ENCODE assay signal across 18 cellular contexts in genomic region chr6:8982659-8983058, GRCh38.
DNase-seq lines count a peak whose midpoint lies in the region; ATAC-seq and TF ChIP-seq lines count a peak whose summit lies in the region.
"Had no signal": no experiment of that assay in that cellular context is flagged by ENCODE, and none has a peak within 500 bp of the region (broad histone marks: within the 10 kb centered on the region; RNA-seq: fewer than 3 reads in every experiment).

No MANE protein-coding gene starts in this region.

- whole genome bisulfite sequencing in GM23248 (ENCODE audit: low coverage in 1 of 2, low lambda C conversion rate in 2 of 2, missing lambda C conversion rate in 2 of 2), 2 experiments: 35 to 36% methylated on average over 10 of the region's 10 CpGs
- WGBS in esophagus squamous epithelium, 2 donors: 24 to 29% methylated on average over 10 of the region's 10 CpGs
- no CpG with 5 or more reads among the region's 10 CpGs for WGBS in trophoblast cell (ENCODE audit: extremely low coverage, insufficient coverage, insufficient read length)

- peaks cover 14% of the 10 kb centered on the region for H3K9me3 Mint-ChIP-seq in Caco-2 (ENCODE audit: unreplicated experiment)
- H3K9me3 Mint-ChIP-seq: stimulated activated naive CD8-positive, alpha-beta T cell treated with anti-CD3 and anti-CD28 coated beads, Interleukin-15, Interleukin-2, amounts not matched to agents 100 ng/mL and 50 ng/mL, for 24 hours had no signal

- no peak overlapping the region for H2AK5ac ChIP-seq in trophoblast cell (ENCODE audit: low read length)

- H3K23ac ChIP-seq in trophoblast cell (ENCODE audit: low read length): no peak overlapping the region

- ATAC-seq in esophagus mucosa (no peak), HG02973 (IDR thresholded peaks at IDR 0.05; ENCODE audit: unreplicated experiment) (no peak)

- H4K12ac ChIP-seq in trophoblast cell (ENCODE audit: low read depth, low read length): no peak overlapping the region

- H2AFZ ChIP-seq in GM23248: peak overlapping the region; percentile 83
- no peak overlapping the region for H2AFZ ChIP-seq in PC-9
- H2AFZ ChIP-seq in trophoblast cell (ENCODE audit: insufficient read depth, low read length, poor library complexity): no peak overlapping the region
- H2AFZ ChIP-seq: neural progenitor cell had no signal

- intact Hi-C loops in PC-9 (cut with micrococcal nuclease; ENCODE audit: unreplicated experiment) (loop anchor here (1.0 to 5.0 kb wide), 8 partner anchors 268 to 1447 kb away; no protein-coding TSS in a partner anchor), esophagus squamous epithelium (cut with DNase I) (no loop called here), Caco-2 (cut with micrococcal nuclease; ENCODE audit: unreplicated experiment) (loop anchor here (1.0 to 5.0 kb wide), 6 partner anchors 115 to 1445 kb away; no protein-coding TSS in a partner anchor)

- H2BK5ac ChIP-seq in trophoblast cell (ENCODE audit: low read depth, low read length, poor library complexity): no peak overlapping the region

- H3K4me1 Mint-ChIP-seq in Caco-2 (ENCODE audit: low read depth, unreplicated experiment): peaks cover 7% of the 10 kb centered on the region

- TF ChIP-seq CTCF in PC-9 (conservative IDR thresholded peaks at IDR 0.05): no peak
- TF ChIP-seq CTCF in esophagus squamous epithelium (IDR thresholded peaks at IDR 0.05): no peak
- no peak for TF ChIP-seq CTCF in Caco-2 (IDR thresholded peaks at IDR 0.05; ENCODE audit: insufficient read depth in 1 of 2, low read depth in 1 of 2, low read length in 1 of 2, severe bottlenecking in 1 of 2, unreplicated experiment in 1 of 2)

- H3K27ac Mint-ChIP-seq in Caco-2 (ENCODE audit: unreplicated experiment): no peak overlapping the region
- H3K27ac Mint-ChIP-seq: dendritic cell treated with granulocyte-macrophage colony-stimulating factor and Interleukin-4, amounts not matched to agents 40 ng/mL and 50 ng/mL, for 4 days; neural progenitor cell; progenitor cell of endocrine pancreas; stimulated activated naive CD8-positive, alpha-beta T cell treated with anti-CD3 and anti-CD28 coated beads, Interleukin-15, Interleukin-2, amounts not matched to agents 100 ng/mL and 50 ng/mL, for 24 hours had no signal

- DNase-seq in GM23248 (peak; percentile 14), PC-9 (no peak), esophagus squamous epithelium (lab: John Stamatoyannopoulos, UW) (no peak), trophoblast cell (no peak), Caco-2 (no peak), GM19240 (ENCODE audit: insufficient read length, low spot score) (no peak)

- no peak overlapping the region for H2BK120ac ChIP-seq in trophoblast cell (ENCODE audit: insufficient read depth, low read length, poor library complexity)

- H3K9ac ChIP-seq in GM23248: 0 out of 2 replicates have a peak overlapping the region, but pooled peaks have one; percentile 29
- no peak overlapping the region for H3K9ac ChIP-seq in trophoblast cell (ENCODE audit: low read length)
- H3K9ac ChIP-seq: neural progenitor cell had no signal

- H3K4me1 ChIP-seq in GM23248 (ENCODE audit: insufficient read depth): peaks cover 10% of the 10 kb centered on the region; the same call in 1 of the 2 replicates
- H3K4me1 ChIP-seq in PC-9 (replicated peaks; ENCODE audit: insufficient read depth): no peaks in the 10 kb centered on the region
- H3K4me1 ChIP-seq in esophagus squamous epithelium: peaks cover 0 to 12% (median 0%) of the 10 kb centered on the region in 3 donors
- H3K4me1 ChIP-seq in trophoblast cell (ENCODE audit: control insufficient read depth in 1 of 2, insufficient read depth in 2 of 2, low read length in 2 of 2): no peaks in the 10 kb centered on the region
- peaks cover 10% of the 10 kb centered on the region; the same call in 1 of the 2 replicates for H3K4me1 ChIP-seq in Caco-2
- H3K4me1 ChIP-seq: BE2C had no signal

- CTCF ChIA-PET in PC-9 (lab: Charles Lee) (interaction anchor here (0.6 to 1.9 kb wide), 4 partner anchors 1432 to 1452 kb away, joined by 4 to 6 read pairs (median 4); partner anchors contain the start of gene TFAP2A), Caco-2 (lab: Charles Lee) (interaction anchor here (1.0 kb wide), 3 partner anchors 10 to 268 kb away, joined by 3 to 4 read pairs (median 3); no protein-coding TSS in a partner anchor)

- H3K4me3 ChIP-seq in GM23248 (peak overlapping the region; percentile 60), PC-9 (no peak overlapping the region), esophagus squamous epithelium (peak overlapping the region; percentile 6 to 46 (median 18)), trophoblast cell (ENCODE audit: low read depth, low read length) (no peak overlapping the region), Caco-2 (ENCODE audit: low read depth, low read length) (no peak overlapping the region)
- H3K4me3 ChIP-seq: neural progenitor cell, SJSA1, skin epidermis, tibial nerve had no signal

- H3K9me2 ChIP-seq in GM23248 (ENCODE audit: insufficient read depth) (no peaks in the 10 kb centered on the region), PC-9 (ENCODE audit: insufficient read depth) (no peaks in the 10 kb centered on the region)

- H3K4me3 Mint-ChIP-seq in Caco-2 (ENCODE audit: unreplicated experiment): no peak overlapping the region
- H3K4me3 Mint-ChIP-seq: dendritic cell treated with granulocyte-macrophage colony-stimulating factor and Interleukin-4, amounts not matched to agents 40 ng/mL and 50 ng/mL, for 4 days; neural progenitor cell; stimulated activated naive CD8-positive, alpha-beta T cell treated with anti-CD3 and anti-CD28 coated beads, Interleukin-15, Interleukin-2, amounts not matched to agents 100 ng/mL and 50 ng/mL, for 24 hours had no signal

- H3K9me3 ChIP-seq in GM23248 (ENCODE audit: low read depth) (no peaks in the 10 kb centered on the region), PC-9 (ENCODE audit: insufficient read depth, low read depth) (no peaks in the 10 kb centered on the region), esophagus squamous epithelium (no peaks in the 10 kb centered on the region), trophoblast cell (ENCODE audit: insufficient read depth, low read depth, low read length) (no peaks in the 10 kb centered on the region), Caco-2 (no peaks in the 10 kb centered on the region)
- H3K9me3 ChIP-seq: BE2C, SJSA1 had no signal

- TF ChIP-seq POLR2A in esophagus squamous epithelium (IDR thresholded peaks at IDR 0.05): no peak

- H3K4me2 ChIP-seq in GM23248 (ENCODE audit: unreplicated experiment) (peak overlapping the region; percentile 68), PC-9 (peak overlapping the region; percentile 11; the same call in 1 of the 2 replicates), trophoblast cell (ENCODE audit: low read length) (peak overlapping the region; percentile 19)
- H3K4me2 ChIP-seq: neural progenitor cell had no signal

- H3K79me2 ChIP-seq in GM23248 (ENCODE audit: insufficient read depth) (no peaks in the 10 kb centered on the region), PC-9 (ENCODE audit: low read depth) (no peaks in the 10 kb centered on the region), trophoblast cell (ENCODE audit: control insufficient read depth, insufficient read depth, low read length, poor library complexity) (no peaks in the 10 kb centered on the region)

- no peak overlapping the region for H3K14ac ChIP-seq in trophoblast cell (ENCODE audit: low read length)

- BruUV-seq in PC-9 (replicated peaks; lab: Mats Ljungman, UMichigan): no TSS peak
- BruUV-seq in Caco-2 (replicated peaks; lab: Mats Ljungman, UMichigan): no TSS peak

- H3F3A ChIP-seq in GM23248 (ENCODE audit: insufficient read depth) (peaks cover 3% of the 10 kb centered on the region; the same call in 1 of the 2 replicates), PC-9 (ENCODE audit: insufficient read depth, low read depth) (no peaks in the 10 kb centered on the region)

- no peak overlapping the region for H3K18ac ChIP-seq in trophoblast cell (ENCODE audit: low read length)

- no peaks in the 10 kb centered on the region for H3K27me3 Mint-ChIP-seq in Caco-2 (ENCODE audit: insufficient read depth, unreplicated experiment)
- H3K27me3 Mint-ChIP-seq: dendritic cell treated with granulocyte-macrophage colony-stimulating factor and Interleukin-4, amounts not matched to agents 40 ng/mL and 50 ng/mL, for 4 days had no signal

- no peak overlapping the region for H4K8ac ChIP-seq in trophoblast cell (ENCODE audit: low read depth, low read length)

- no peaks in the 10 kb centered on the region for H3K79me1 ChIP-seq in trophoblast cell (ENCODE audit: low read length)

- H4K91ac ChIP-seq in trophoblast cell (ENCODE audit: low read depth, low read length): no peak overlapping the region

- no peaks in the 10 kb centered on the region for H3K36me3 Mint-ChIP-seq in Caco-2 (ENCODE audit: insufficient read depth, unreplicated experiment)
- H3K36me3 Mint-ChIP-seq: neural progenitor cell had no signal

- H3K27me3 ChIP-seq in GM23248 (replicated peaks; ENCODE audit: insufficient read depth) (no peaks in the 10 kb centered on the region), PC-9 (ENCODE audit: insufficient read depth, low read depth) (no peaks in the 10 kb centered on the region), esophagus squamous epithelium (no peaks in the 10 kb centered on the region), trophoblast cell (ENCODE audit: insufficient read depth, low read length) (no peaks in the 10 kb centered on the region), Caco-2 (replicated peaks; ENCODE audit: control insufficient read depth, insufficient read depth, low read length) (no peaks in the 10 kb centered on the region)
- H3K27me3 ChIP-seq: BE2C, SJSA1, tibial nerve had no signal

- H3K27ac ChIP-seq in GM23248 (no peak overlapping the region), PC-9 (no peak overlapping the region), esophagus squamous epithelium (peak overlapping the region in 2 of 4 donors; percentile 9 to 21), trophoblast cell (ENCODE audit: low read depth, low read length) (no peak overlapping the region)
- H3K27ac ChIP-seq: epithelial cell of prostate, neural progenitor cell, SJSA1, tibial nerve, WERI-Rb-1 had no signal

- H3K4ac ChIP-seq in trophoblast cell (ENCODE audit: low read depth, low read length): no peak overlapping the region

- H2BK12ac ChIP-seq in trophoblast cell (ENCODE audit: low read length): no peak overlapping the region

- in situ Hi-C loops in GM23248 (cut with MboI): loop anchor here (25.0 kb wide), 2 partner anchors 555 to 1430 kb away; partner anchors contain the start of gene TFAP2A

- POLR2A ChIA-PET in PC-9 (lab: Charles Lee; ENCODE audit: unreplicated experiment) (no interaction called here), Caco-2 (lab: Charles Lee) (no interaction called here)

- H4K20me1 ChIP-seq in GM23248 (ENCODE audit: insufficient read depth) (no peaks in the 10 kb centered on the region), PC-9 (ENCODE audit: insufficient read depth) (no peaks in the 10 kb centered on the region)

- no peaks in the 10 kb centered on the region for H3K36me3 ChIP-seq in GM23248 (ENCODE audit: low read depth)
- H3K36me3 ChIP-seq in PC-9 (ENCODE audit: low read depth): no peaks in the 10 kb centered on the region
- H3K36me3 ChIP-seq in esophagus squamous epithelium: no peaks in the 10 kb centered on the region
- no peaks in the 10 kb centered on the region for H3K36me3 ChIP-seq in trophoblast cell (ENCODE audit: control insufficient read depth in 1 of 2, insufficient read depth in 2 of 2, low read length in 2 of 2)
- no peaks in the 10 kb centered on the region for H3K36me3 ChIP-seq in Caco-2 (ENCODE audit: control insufficient read depth, insufficient read depth, low read length)
- H3K36me3 ChIP-seq: BE2C, neural progenitor cell, SJSA1, tibial nerve, WERI-Rb-1 had no signal

Comparison
In these comparisons a context has a peak if more than half of its experiments do, and no peak if none do; other contexts are left out.
1. H3K4me2 ChIP-seq: peak in every context shown above with its lines; median percentile 68 in GM23248; 19 in trophoblast cell; 11 in PC-9.
2. H3K4me3 ChIP-seq: peak in GM23248 (single experiment) and esophagus squamous epithelium (4 of 4); none in PC-9 (single experiment), trophoblast cell (single experiment) and Caco-2 (single experiment).